Comparison of ENCODE assay signal across 8 cellular contexts in genomic region chr4:2930821-2931764, GRCh38. TPM values are rescaled to one million over a fixed set of nuclear protein-coding genes. Genes with fewer than 3 reads are reported as not detected.
A peak's percentile ranks its signal among the peaks of the same experiment; 100 is the strongest.
DNase-seq lines count a peak whose midpoint lies in the region; ATAC-seq and TF ChIP-seq lines count a peak whose summit lies in the region.

No MANE protein-coding gene starts in this region.

- H3K4me1 Mint-ChIP-seq in naive B cell = peaks cover 13 to 33% (median 23%) of the 10 kb centered on the region in 3 donors

- TF ChIP-seq CTCF in BE2C (IDR thresholded peaks at IDR 0.05; ENCODE audit: low read depth, low read length) (peak; percentile 29), breast epithelium (IDR thresholded peaks at IDR 0.05) (peak; percentile 46 to 60 (median 54))

- peaks cover 40% of the 10 kb centered on the region for H3K36me3 ChIP-seq in BE2C
- peaks cover under 1% of the 10 kb centered on the region for H3K36me3 ChIP-seq in breast epithelium

- H3K9me3 Mint-ChIP-seq in naive B cell = no peaks in the 10 kb centered on the region

- H3K4me3 Mint-ChIP-seq in naive B cell = peak overlapping the region; percentile 15 to 87 (median 78)

- H3K4me1 ChIP-seq in BE2C = peaks cover 5% of the 10 kb centered on the region
- peaks cover 17 to 30% of the 10 kb centered on the region in 2 donors for H3K4me1 ChIP-seq in breast epithelium

- H3K4me3 ChIP-seq in BE2C (ENCODE audit: low read depth, low read length) (no peak overlapping the region), breast epithelium (peak overlapping the region in 1 of 3 donors; percentile 28)

- peak overlapping the region; percentile 92 to 98 (median 95) for H3K27ac Mint-ChIP-seq in naive B cell

- intact Hi-C loops in breast epithelium (cut with DNase I; ENCODE audit: low total_unique reads) = no loop called here

- no peak for TF ChIP-seq POLR2A in breast epithelium (IDR thresholded peaks at IDR 0.05)

- no peaks in the 10 kb centered on the region for H3K27me3 Mint-ChIP-seq in naive B cell

- peak; percentile 1 for ATAC-seq in HG03432 (IDR thresholded peaks at IDR 0.05; ENCODE audit: unreplicated experiment)
- ATAC-seq in naive B cell (ENCODE audit: low read depth in 2 of 2) = no peak
- no peak for ATAC-seq in HG03521 (IDR thresholded peaks at IDR 0.05; ENCODE audit: unreplicated experiment)

- DNase-seq in BE2C = no peak
- DNase-seq in breast epithelium (ENCODE audit: low spot score in 2 of 2) = peak; percentile 73 to 90
- no peak for DNase-seq in naive B cell
- no peak for DNase-seq in mesenteric fat pad (ENCODE audit: low spot score)
- DNase-seq in NCI-H524 treated with DMSO at 0.1 percent for 48 hours (lab: John Stamatoyannopoulos, UW) = no peak
- no peak for DNase-seq in KG1 (lab: John Stamatoyannopoulos, UW)

- peak overlapping the region; percentile 93 to 95 for H3K27ac ChIP-seq in breast epithelium

- H3K9me3 ChIP-seq in BE2C (no peaks in the 10 kb centered on the region), breast epithelium (no peaks in the 10 kb centered on the region)

- H3K27me3 ChIP-seq in BE2C (no peaks in the 10 kb centered on the region), breast epithelium (no peaks in the 10 kb centered on the region)

- peaks cover 0 to 12% of the 10 kb centered on the region in 2 donors for H3K36me3 Mint-ChIP-seq in naive B cell

RNA-seq across cellular contexts. Expression of gene NOP14, which starts 32.1 kb away (rescaled TPM):
- 44.8 TPM for polyA plus RNA-seq in BE2C (2012; ENCODE audit: insufficient read depth, insufficient read length, low read depth)
- total RNA-seq in breast epithelium = 10 to 100 TPM; 21.2 to 33.1 (median 23.4) TPM
- polyA plus RNA-seq in naive B cell (ENCODE audit: low read depth in 6 of 6) = 10 to 100 TPM in 2 of 6 donors, 1 to 10 TPM in 3, under 1 TPM in 1; 0.73 to 17.7 (median 8.3) TPM
- total RNA-seq in mesenteric fat pad = 37.5 TPM

RNA-seq across cellular contexts. Expression of gene GRK4, which starts 32.3 kb away (rescaled TPM):
- 3.8 TPM for polyA plus RNA-seq in BE2C (2012; ENCODE audit: insufficient read depth, insufficient read length, low read depth)
- total RNA-seq in breast epithelium (1 to 10 TPM; 3.8 to 6.9 (median 5.8) TPM), mesenteric fat pad (6.0 TPM)
- polyA plus RNA-seq in naive B cell (ENCODE audit: low read depth in 6 of 6) = 1 to 10 TPM in 2 of 6 donors, under 1 TPM in 3, not detected in 1; 0.86 to 1.8 (median 0.96) TPM

Comparison
In these comparisons a context has a peak if more than half of its experiments do, and no peak if none do; other contexts are left out.
1. DNase-seq: peak in breast epithelium (2 of 2); none in BE2C (single experiment), naive B cell (single experiment), mesenteric fat pad (single experiment), NCI-H524 treated with DMSO at 0.1 percent for 48 hours (single experiment) and KG1 (single experiment).